1 cellular context compared by ENCODE assay signal in the genomic region with DNA sequence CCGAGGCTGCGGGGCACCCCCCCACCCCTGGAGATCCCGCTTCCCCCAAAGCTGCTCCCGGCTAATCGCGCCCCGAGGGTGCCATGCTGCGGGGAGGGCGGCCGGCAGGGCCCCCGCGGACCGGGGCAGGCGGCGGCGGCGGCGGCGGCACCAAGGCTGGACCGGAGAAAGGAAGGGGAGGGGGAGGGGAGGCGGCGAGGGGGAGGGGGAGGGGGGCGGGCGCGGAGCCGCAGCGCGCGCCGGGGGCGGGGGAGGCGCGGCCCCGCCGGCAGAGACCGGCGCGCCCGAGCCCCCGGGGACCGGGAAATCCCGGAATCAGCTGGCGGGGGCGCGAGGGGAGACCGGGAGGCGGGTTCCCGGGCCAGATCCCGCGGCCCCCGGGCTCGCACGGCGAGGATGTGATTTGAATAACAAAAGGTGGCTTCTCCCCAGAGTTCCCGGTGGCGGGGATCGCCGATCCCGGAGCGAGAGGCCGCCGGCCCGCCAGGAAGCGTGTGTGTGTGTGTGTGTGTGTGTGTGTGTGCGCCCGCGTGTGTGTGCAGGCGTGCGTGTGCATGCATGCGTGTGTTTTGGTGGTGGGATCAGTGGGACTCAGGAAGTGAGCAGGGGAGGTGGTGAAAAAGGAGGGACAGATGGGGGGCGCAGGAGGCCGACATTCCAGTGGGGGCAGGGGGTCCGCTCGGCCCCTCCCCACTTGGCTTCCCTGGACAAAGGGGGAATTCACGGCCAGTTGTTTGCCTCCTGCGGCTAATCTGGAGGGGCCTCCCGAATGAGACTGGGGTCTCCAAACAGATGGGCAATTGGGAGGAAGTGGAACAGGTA.
TF ChIP-seq lines count a peak whose summit lies in the region.

No MANE protein-coding gene starts in this region.

TF ChIP-seq in HepG2, 621 proteins besides CTCF, POLR2A, EP300 and RAD21 (continued from another document and continues in another):
- TF ChIP-seq ZNF710 (CRISPR knock-in tag; IDR thresholded peaks at IDR 0.05; ENCODE audit: borderline replicate concordance) (no peak), ZNF431 (CRISPR knock-in tag; IDR thresholded peaks at IDR 0.05; ENCODE audit: borderline replicate concordance, low read depth) (no peak), RNF219 (CRISPR knock-in tag; IDR thresholded peaks at IDR 0.05) (no peak), ZNF776 (CRISPR knock-in tag; IDR thresholded peaks at IDR 0.05) (no peak), ZNF121 (CRISPR knock-in tag; IDR thresholded peaks at IDR 0.05) (no peak), PRDM15 (CRISPR knock-in tag; IDR thresholded peaks at IDR 0.05) (peak; percentile 53; the same call in 1 of the 2 replicates), RBM39 (IDR thresholded peaks at IDR 0.05; ENCODE audit: low read depth, low read length, poor library complexity, severe bottlenecking) (no peak), ZNF552 (CRISPR knock-in tag; IDR thresholded peaks at IDR 0.05; ENCODE audit: borderline replicate concordance) (no peak), ZFYVE20 (CRISPR knock-in tag; IDR thresholded peaks at IDR 0.05; ENCODE audit: borderline replicate concordance, low read depth) (no peak), ZNF546 (CRISPR knock-in tag; conservative IDR thresholded peaks at IDR 0.05) (0 out of 2 replicates have a peak, but pooled peaks have one; percentile 13), ZNF891 (CRISPR knock-in tag; IDR thresholded peaks at IDR 0.05) (no peak), ATF2 (CRISPR knock-in tag; IDR thresholded peaks at IDR 0.05) (no peak), PLSCR1 (CRISPR knock-in tag; IDR thresholded peaks at IDR 0.05; ENCODE audit: borderline replicate concordance) (no peak), ZBTB7B (CRISPR knock-in tag; IDR thresholded peaks at IDR 0.05) (no peak), TFAP4 (IDR thresholded peaks at IDR 0.05; ENCODE audit: borderline replicate concordance, low read depth) (no peak; the same call in 1 of the 2 replicates), ETV6 (CRISPR knock-in tag; conservative IDR thresholded peaks at IDR 0.05) (no peak), NFRKB (IDR thresholded peaks at IDR 0.05) (no peak), ATF4 (CRISPR knock-in tag; IDR thresholded peaks at IDR 0.05) (no peak)
- TF ChIP-seq, protein P1, sequence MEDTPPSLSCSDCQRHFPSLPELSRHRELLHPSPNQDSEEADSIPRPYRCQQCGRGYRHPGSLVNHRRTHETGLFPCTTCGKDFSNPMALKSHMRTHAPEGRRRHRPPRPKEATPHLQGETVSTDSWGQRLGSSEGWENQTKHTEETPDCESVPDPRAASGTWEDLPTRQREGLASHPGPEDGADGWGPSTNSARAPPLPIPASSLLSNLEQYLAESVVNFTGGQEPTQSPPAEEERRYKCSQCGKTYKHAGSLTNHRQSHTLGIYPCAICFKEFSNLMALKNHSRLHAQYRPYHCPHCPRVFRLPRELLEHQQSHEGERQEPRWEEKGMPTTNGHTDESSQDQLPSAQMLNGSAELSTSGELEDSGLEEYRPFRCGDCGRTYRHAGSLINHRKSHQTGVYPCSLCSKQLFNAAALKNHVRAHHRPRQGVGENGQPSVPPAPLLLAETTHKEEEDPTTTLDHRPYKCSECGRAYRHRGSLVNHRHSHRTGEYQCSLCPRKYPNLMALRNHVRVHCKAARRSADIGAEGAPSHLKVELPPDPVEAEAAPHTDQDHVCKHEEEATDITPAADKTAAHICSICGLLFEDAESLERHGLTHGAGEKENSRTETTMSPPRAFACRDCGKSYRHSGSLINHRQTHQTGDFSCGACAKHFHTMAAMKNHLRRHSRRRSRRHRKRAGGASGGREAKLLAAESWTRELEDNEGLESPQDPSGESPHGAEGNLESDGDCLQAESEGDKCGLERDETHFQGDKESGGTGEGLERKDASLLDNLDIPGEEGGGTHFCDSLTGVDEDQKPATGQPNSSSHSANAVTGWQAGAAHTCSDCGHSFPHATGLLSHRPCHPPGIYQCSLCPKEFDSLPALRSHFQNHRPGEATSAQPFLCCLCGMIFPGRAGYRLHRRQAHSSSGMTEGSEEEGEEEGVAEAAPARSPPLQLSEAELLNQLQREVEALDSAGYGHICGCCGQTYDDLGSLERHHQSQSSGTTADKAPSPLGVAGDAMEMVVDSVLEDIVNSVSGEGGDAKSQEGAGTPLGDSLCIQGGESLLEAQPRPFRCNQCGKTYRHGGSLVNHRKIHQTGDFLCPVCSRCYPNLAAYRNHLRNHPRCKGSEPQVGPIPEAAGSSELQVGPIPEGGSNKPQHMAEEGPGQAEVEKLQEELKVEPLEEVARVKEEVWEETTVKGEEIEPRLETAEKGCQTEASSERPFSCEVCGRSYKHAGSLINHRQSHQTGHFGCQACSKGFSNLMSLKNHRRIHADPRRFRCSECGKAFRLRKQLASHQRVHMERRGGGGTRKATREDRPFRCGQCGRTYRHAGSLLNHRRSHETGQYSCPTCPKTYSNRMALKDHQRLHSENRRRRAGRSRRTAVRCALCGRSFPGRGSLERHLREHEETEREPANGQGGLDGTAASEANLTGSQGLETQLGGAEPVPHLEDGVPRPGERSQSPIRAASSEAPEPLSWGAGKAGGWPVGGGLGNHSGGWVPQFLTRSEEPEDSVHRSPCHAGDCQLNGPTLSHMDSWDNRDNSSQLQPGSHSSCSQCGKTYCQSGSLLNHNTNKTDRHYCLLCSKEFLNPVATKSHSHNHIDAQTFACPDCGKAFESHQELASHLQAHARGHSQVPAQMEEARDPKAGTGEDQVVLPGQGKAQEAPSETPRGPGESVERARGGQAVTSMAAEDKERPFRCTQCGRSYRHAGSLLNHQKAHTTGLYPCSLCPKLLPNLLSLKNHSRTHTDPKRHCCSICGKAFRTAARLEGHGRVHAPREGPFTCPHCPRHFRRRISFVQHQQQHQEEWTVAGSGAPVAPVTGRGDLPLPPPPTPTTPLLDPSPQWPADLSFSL (CRISPR knock-in tag; IDR thresholded peaks at IDR 0.05) = peak; percentile 79; the same call in 1 of the 2 replicates
- TF ChIP-seq, protein P2, sequence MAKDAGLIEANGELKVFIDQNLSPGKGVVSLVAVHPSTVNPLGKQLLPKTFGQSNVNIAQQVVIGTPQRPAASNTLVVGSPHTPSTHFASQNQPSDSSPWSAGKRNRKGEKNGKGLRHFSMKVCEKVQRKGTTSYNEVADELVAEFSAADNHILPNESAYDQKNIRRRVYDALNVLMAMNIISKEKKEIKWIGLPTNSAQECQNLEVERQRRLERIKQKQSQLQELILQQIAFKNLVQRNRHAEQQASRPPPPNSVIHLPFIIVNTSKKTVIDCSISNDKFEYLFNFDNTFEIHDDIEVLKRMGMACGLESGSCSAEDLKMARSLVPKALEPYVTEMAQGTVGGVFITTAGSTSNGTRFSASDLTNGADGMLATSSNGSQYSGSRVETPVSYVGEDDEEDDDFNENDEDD (CRISPR knock-in tag; IDR thresholded peaks at IDR 0.05; ENCODE audit: borderline replicate concordance) = no peak
- TF ChIP-seq, protein P3, sequence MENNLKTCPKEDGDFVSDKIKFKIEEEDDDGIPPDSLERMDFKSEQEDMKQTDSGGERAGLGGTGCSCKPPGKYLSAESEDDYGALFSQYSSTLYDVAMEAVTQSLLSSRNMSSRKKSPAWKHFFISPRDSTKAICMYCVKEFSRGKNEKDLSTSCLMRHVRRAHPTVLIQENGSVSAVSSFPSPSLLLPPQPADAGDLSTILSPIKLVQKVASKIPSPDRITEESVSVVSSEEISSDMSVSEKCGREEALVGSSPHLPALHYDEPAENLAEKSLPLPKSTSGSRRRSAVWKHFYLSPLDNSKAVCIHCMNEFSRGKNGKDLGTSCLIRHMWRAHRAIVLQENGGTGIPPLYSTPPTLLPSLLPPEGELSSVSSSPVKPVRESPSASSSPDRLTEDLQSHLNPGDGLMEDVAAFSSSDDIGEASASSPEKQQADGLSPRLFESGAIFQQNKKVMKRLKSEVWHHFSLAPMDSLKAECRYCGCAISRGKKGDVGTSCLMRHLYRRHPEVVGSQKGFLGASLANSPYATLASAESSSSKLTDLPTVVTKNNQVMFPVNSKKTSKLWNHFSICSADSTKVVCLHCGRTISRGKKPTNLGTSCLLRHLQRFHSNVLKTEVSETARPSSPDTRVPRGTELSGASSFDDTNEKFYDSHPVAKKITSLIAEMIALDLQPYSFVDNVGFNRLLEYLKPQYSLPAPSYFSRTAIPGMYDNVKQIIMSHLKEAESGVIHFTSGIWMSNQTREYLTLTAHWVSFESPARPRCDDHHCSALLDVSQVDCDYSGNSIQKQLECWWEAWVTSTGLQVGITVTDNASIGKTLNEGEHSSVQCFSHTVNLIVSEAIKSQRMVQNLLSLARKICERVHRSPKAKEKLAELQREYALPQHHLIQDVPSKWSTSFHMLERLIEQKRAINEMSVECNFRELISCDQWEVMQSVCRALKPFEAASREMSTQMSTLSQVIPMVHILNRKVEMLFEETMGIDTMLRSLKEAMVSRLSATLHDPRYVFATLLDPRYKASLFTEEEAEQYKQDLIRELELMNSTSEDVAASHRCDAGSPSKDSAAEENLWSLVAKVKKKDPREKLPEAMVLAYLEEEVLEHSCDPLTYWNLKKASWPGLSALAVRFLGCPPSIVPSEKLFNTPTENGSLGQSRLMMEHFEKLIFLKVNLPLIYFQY (CRISPR knock-in tag; IDR thresholded peaks at IDR 0.05; ENCODE audit: borderline replicate concordance) = no peak
